17 cellular contexts compared by ENCODE assay signal in genomic region chr17:77242118-77242800, GRCh38.
DNase-seq lines count a peak whose midpoint lies in the region; ATAC-seq and TF ChIP-seq lines count a peak whose summit lies in the region.
"Had no signal": no experiment of that assay in that cellular context is flagged by ENCODE, and none has a peak within 500 bp of the region (broad histone marks: within the 10 kb centered on the region; RNA-seq: fewer than 3 reads in every experiment).

No MANE protein-coding gene starts in this region.

- H3K79me1 ChIP-seq in trophoblast cell (ENCODE audit: low read length), result no peaks in the 10 kb centered on the region

- no peak overlapping the region for H2AK5ac ChIP-seq in trophoblast cell (ENCODE audit: low read length)

- 0 out of 2 replicates have a peak, but pooled peaks have one; percentile 12 for TF ChIP-seq CTCF in LNCAP (IDR thresholded peaks at IDR 0.05)
- no peak for TF ChIP-seq CTCF in foreskin fibroblast (IDR thresholded peaks at IDR 0.05; ENCODE audit: low read depth, low read length)

- H2AFZ ChIP-seq in trophoblast cell (ENCODE audit: insufficient read depth, low read length, poor library complexity), result no peak overlapping the region

- H3K4me2 ChIP-seq in trophoblast cell (ENCODE audit: low read length), result no peak overlapping the region

- H3K27ac ChIP-seq in SK-N-MC (peak overlapping the region; percentile 69), trophoblast cell (ENCODE audit: low read depth, low read length) (no peak overlapping the region)
- H3K27ac ChIP-seq: ovary, upper lobe of left lung had no signal

- ATAC-seq in HG02970 (IDR thresholded peaks at IDR 0.05; ENCODE audit: low FRiP score, unreplicated experiment), result no peak
- ATAC-seq: CD8-positive, alpha-beta T cell had no signal

- H3K36me3 ChIP-seq in SK-N-MC (ENCODE audit: insufficient read depth, low read length) (no peaks in the 10 kb centered on the region), trophoblast cell (ENCODE audit: control insufficient read depth in 1 of 2, insufficient read depth in 2 of 2, low read length in 2 of 2) (no peaks in the 10 kb centered on the region)
- H3K36me3 ChIP-seq: ovary, upper lobe of left lung had no signal

- H3K23ac ChIP-seq in trophoblast cell (ENCODE audit: low read length), result no peak overlapping the region

- no peak overlapping the region for H2BK5ac ChIP-seq in trophoblast cell (ENCODE audit: low read depth, low read length, poor library complexity)

- DNase-seq in NCI-H510A treated with DMSO at 0.1 percent for 48 hours (lab: John Stamatoyannopoulos, UW) (peak; percentile 79), NCI-H510A (lab: John Stamatoyannopoulos, UW) (no peak), SK-N-MC (ENCODE audit: low read depth, low spot score) (no peak), trophoblast cell (no peak), foreskin fibroblast (no peak)
- DNase-seq in activated CD4-positive, CD25-positive, alpha-beta regulatory T cell treated with anti-CD3 and anti-CD28 coated beads, Interleukin-2, amount 50 U/mL, for 72 hours, result no peak
- DNase-seq: ACHN; activated CD4-positive, alpha-beta T cell treated with anti-CD3 and anti-CD28 coated beads for 4 hours; activated naive CD8-positive, alpha-beta T cell treated with anti-CD3 and anti-CD28 coated beads for 36 hours; CD8-positive, alpha-beta T cell; hippocampal formation; KG1; NCI-H1694 treated with DMSO at 0.1 percent for 48 hours; ovary; upper lobe of left lung had no signal

- no peak overlapping the region for H2BK120ac ChIP-seq in trophoblast cell (ENCODE audit: insufficient read depth, low read length, poor library complexity)

- no peak overlapping the region for H4K8ac ChIP-seq in trophoblast cell (ENCODE audit: low read depth, low read length)

- no peaks in the 10 kb centered on the region; the same call in 1 of the 2 replicates for H3K9me3 ChIP-seq in SK-N-MC (ENCODE audit: low read depth, low read length)
- H3K9me3 ChIP-seq in trophoblast cell (ENCODE audit: insufficient read depth, low read depth, low read length), result no peaks in the 10 kb centered on the region
- H3K9me3 ChIP-seq: ovary, upper lobe of left lung had no signal

- no peak overlapping the region for H3K4ac ChIP-seq in trophoblast cell (ENCODE audit: low read depth, low read length)

- no peaks in the 10 kb centered on the region for H3K27me3 ChIP-seq in trophoblast cell (ENCODE audit: insufficient read depth, low read length)
- H3K27me3 ChIP-seq: ovary, upper lobe of left lung had no signal

- no peak overlapping the region for H4K91ac ChIP-seq in trophoblast cell (ENCODE audit: low read depth, low read length)

- H4K12ac ChIP-seq in trophoblast cell (ENCODE audit: low read depth, low read length), result no peak overlapping the region

- no peak overlapping the region for H3K18ac ChIP-seq in trophoblast cell (ENCODE audit: low read length)

- H3K4me3 ChIP-seq in SK-N-MC (no peak overlapping the region), trophoblast cell (ENCODE audit: low read depth, low read length) (peak overlapping the region; percentile 30), foreskin fibroblast (ENCODE audit: low read depth in 1 of 2, low read length in 2 of 2) (no peak overlapping the region)
- H3K4me3 ChIP-seq: ovary, upper lobe of left lung had no signal

- H3K9ac ChIP-seq in SK-N-MC (ENCODE audit: insufficient read length), result no peak overlapping the region
- no peak overlapping the region for H3K9ac ChIP-seq in trophoblast cell (ENCODE audit: low read length)

- peaks cover 0 to 5% of the 10 kb centered on the region in 2 experiments for H3K4me1 ChIP-seq in trophoblast cell (ENCODE audit: control insufficient read depth in 1 of 2, insufficient read depth in 2 of 2, low read length in 2 of 2)

- no CpG with 5 or more reads among the region's 22 CpGs for WGBS in trophoblast cell (ENCODE audit: extremely low coverage, insufficient coverage, insufficient read length)

- no peak overlapping the region for H2BK12ac ChIP-seq in trophoblast cell (ENCODE audit: low read length)

- no peaks in the 10 kb centered on the region for H3K79me2 ChIP-seq in trophoblast cell (ENCODE audit: control insufficient read depth, insufficient read depth, low read length, poor library complexity)

- no peak overlapping the region for H3K14ac ChIP-seq in trophoblast cell (ENCODE audit: low read length)
